25 cellular contexts compared by ENCODE assay signal in the genomic region with DNA sequence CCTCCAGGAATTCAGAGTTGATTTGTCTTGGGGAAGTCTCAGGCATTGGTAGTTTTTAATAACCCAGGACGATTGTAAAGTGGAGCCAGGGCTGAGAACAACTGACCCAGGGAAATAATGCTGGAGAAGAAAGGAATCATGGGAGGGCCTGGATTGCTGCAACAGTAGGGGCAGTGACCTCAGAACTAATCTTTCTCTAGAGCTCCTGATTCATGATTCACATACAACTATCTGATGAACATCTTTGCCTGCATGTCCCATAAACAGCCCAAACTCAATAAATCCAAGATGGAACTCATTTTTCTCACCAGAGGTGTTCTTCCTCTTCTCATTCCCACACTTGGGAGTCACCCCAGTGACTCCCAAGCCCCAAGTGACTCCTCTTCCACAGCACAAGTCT. TPM values are rescaled to one million over a fixed set of nuclear protein-coding genes. Genes with fewer than 3 reads are reported as not detected.
DNase-seq lines count a peak whose midpoint lies in the region; ATAC-seq, FAIRE-seq and TF ChIP-seq lines count a peak whose summit lies in the region.
"Had no signal": no experiment of that assay in that cellular context is flagged by ENCODE, and none has a peak within 500 bp of the region (broad histone marks: within the 10 kb centered on the region; RNA-seq: fewer than 3 reads in every experiment).

No MANE protein-coding gene starts in this region.

- no peaks in the 10 kb centered on the region for H3K27me3 ChIP-seq in bronchial epithelial cell (ENCODE audit: control insufficient read depth, insufficient read depth, low read length)
- H3K27me3 ChIP-seq: BLaER1 treated with 17β-estradiol and CSF1 and Interleukin-3, amounts not matched to agents 10 nM and 100 nM had no signal

- in situ Hi-C loops in GM13977 (cut with MboI; ENCODE audit: low pct_unique_long_range_greater_than_20kb, low sequenced_read_pairs, unreplicated experiment), result no loop called here

- FAIRE-seq in bronchial epithelial cell (lab: Jason Lieb, UNC), result peak; percentile 55
- FAIRE-seq: A549, G401.6, GM12892 had no signal

- no peaks in the 10 kb centered on the region for H3K36me3 ChIP-seq in bronchial epithelial cell (ENCODE audit: control insufficient read depth, insufficient read depth, low read length)
- H3K36me3 ChIP-seq: BE2C; BLaER1 treated with 17β-estradiol and CSF1 and Interleukin-3, amounts not matched to agents 10 nM and 100 nM had no signal

- DNase-seq in amniotic epithelial cell (ENCODE audit: low read depth), result peak; percentile 69
- no peak for DNase-seq in bronchial epithelial cell (ENCODE audit: low read depth)
- no peak for DNase-seq in left lobe of liver (ENCODE audit: low spot score)
- peak; percentile 50 for DNase-seq in renal cortical epithelial cell (ENCODE audit: low read depth)
- no peak for DNase-seq in GM13977 (ENCODE audit: low spot score)
- DNase-seq in COR-L47 (lab: John Stamatoyannopoulos, UW), result no peak
- DNase-seq in DMS53 treated with DMSO at 0.1 percent for 48 hours (lab: John Stamatoyannopoulos, UW; ENCODE audit: unreplicated experiment), result no peak
- no peak for DNase-seq in activated CD4-positive, CD25-positive, alpha-beta regulatory T cell (lab: John Stamatoyannopoulos, UW)
- DNase-seq: 8988T; ACHN; AML-193; BE2C; Calu3; CD4-positive, alpha-beta T cell; CD8-positive, alpha-beta memory T cell; DMS53; DND-41; H9 had no signal

- no peak for TF ChIP-seq CTCF in bronchial epithelial cell (IDR thresholded peaks at IDR 0.05; ENCODE audit: insufficient read depth, low read length, severe bottlenecking)
- no peak for TF ChIP-seq CTCF in GM13977 (IDR thresholded peaks at IDR 0.05; ENCODE audit: extremely low read depth, insufficient read depth, missing control alignments)

- no peak overlapping the region for H3K4me3 ChIP-seq in bronchial epithelial cell (ENCODE audit: low read depth, low read length)
- H3K4me3 ChIP-seq: A549; BLaER1 treated with 17β-estradiol and CSF1 and Interleukin-3, amounts not matched to agents 10 nM and 100 nM; GM23338 had no signal

- ATAC-seq in left lobe of liver, result peak; percentile 31
- ATAC-seq: A549, GM23338, HCT116 had no signal

RNA-seq across cellular contexts. Expression of gene G0S2, which starts 8.1 kb away (rescaled TPM):
- total RNA-seq in bronchial epithelial cell (301 and 418 TPM in 2 replicates), left lobe of liver (75.0 TPM), renal cortical epithelial cell (67.4 and 108 TPM in 2 replicates)

RNA-seq across cellular contexts. Expression of gene LAMB3, which starts 14.9 kb away (rescaled TPM):
- total RNA-seq in bronchial epithelial cell, result 1,162 and 3,106 TPM in 2 replicates
- total RNA-seq in left lobe of liver, result 7.8 TPM
- 108 and 433 TPM in 2 replicates for total RNA-seq in renal cortical epithelial cell

RNA-seq across cellular contexts. Expression of gene HSD11B1, which starts 37.5 kb away (rescaled TPM):
- total RNA-seq in bronchial epithelial cell (4.1 and 10.5 TPM in 2 replicates), left lobe of liver (479 TPM), renal cortical epithelial cell (not detected in 2 replicates)
- total RNA-seq: Calu3, GM23338, H4, H9 had no signal

Comparison
In these comparisons a context has a peak if more than half of its experiments do, and no peak if none do; other contexts are left out.
1. DNase-seq: peak in amniotic epithelial cell (single experiment) and renal cortical epithelial cell (single experiment); none in bronchial epithelial cell (single experiment), left lobe of liver (single experiment), GM13977 (single experiment), COR-L47 (single experiment), DMS53 treated with DMSO at 0.1 percent for 48 hours (single experiment) and activated CD4-positive, CD25-positive, alpha-beta regulatory T cell (0 of 4).
2. RNA of gene HSD11B1, which starts 37.5 kb away (total RNA-seq): 479 TPM in left lobe of liver (single experiment); 4.1 to 10.5 TPM in bronchial epithelial cell and not detected in renal cortical epithelial cell; every median in the first group is over 10 times any median in the second.